2 cellular contexts compared by ENCODE assay signal in genomic region chr3:95237783-95238182, GRCh38.
A peak's percentile ranks its signal among the peaks of the same experiment; 100 is the strongest.
TF ChIP-seq lines count a peak whose summit lies in the region.

No MANE protein-coding gene starts in this region.

TF ChIP-seq in HepG2, 621 proteins besides CTCF, POLR2A, EP300 and RAD21:
- TF ChIP-seq RORA (CRISPR knock-in tag; IDR thresholded peaks at IDR 0.05) (no peak), GZF1 (CRISPR knock-in tag; IDR thresholded peaks at IDR 0.05) (peak; percentile 94)

TF ChIP-seq in H1, 55 proteins besides CTCF, POLR2A, EP300 and RAD21:
- TF ChIP-seq PHF8 (conservative IDR thresholded peaks at IDR 0.05; ENCODE audit: low read depth, low read length) (no peak), TEAD4 (IDR thresholded peaks at IDR 0.05; ENCODE audit: low read depth, low read length) (no peak), EGR1 (IDR thresholded peaks at IDR 0.05; ENCODE audit: borderline replicate concordance, low read depth, low read length) (no peak), CHD7 (IDR thresholded peaks at IDR 0.05; ENCODE audit: insufficient replicate concordance, low read length) (peak; percentile 87), POLR2AphosphoS5 (IDR thresholded peaks at IDR 0.05; ENCODE audit: low read depth, low read length) (no peak), JUND (IDR thresholded peaks at IDR 0.05; ENCODE audit: low read length) (no peak), CTBP2 (IDR thresholded peaks at IDR 0.05; ENCODE audit: borderline replicate concordance, insufficient read depth, insufficient read length, low read length) (no peak)
